ENCODE assay signal across 8 cellular contexts in genomic region chr14:73569185-73569957, GRCh38. TPM values are rescaled to one million over a fixed set of nuclear protein-coding genes. Genes with fewer than 3 reads are reported as not detected.
A peak's percentile ranks its signal among the peaks of the same experiment; 100 is the strongest.
DNase-seq lines count a peak whose midpoint lies in the region; ATAC-seq, FAIRE-seq and TF ChIP-seq lines count a peak whose summit lies in the region.
"Not testable (repeated sequence)": the region's sequence is repeated elsewhere in the genome, so short reads cannot be mapped to it uniquely, and the experiment has no call there.

A gene with protein sequence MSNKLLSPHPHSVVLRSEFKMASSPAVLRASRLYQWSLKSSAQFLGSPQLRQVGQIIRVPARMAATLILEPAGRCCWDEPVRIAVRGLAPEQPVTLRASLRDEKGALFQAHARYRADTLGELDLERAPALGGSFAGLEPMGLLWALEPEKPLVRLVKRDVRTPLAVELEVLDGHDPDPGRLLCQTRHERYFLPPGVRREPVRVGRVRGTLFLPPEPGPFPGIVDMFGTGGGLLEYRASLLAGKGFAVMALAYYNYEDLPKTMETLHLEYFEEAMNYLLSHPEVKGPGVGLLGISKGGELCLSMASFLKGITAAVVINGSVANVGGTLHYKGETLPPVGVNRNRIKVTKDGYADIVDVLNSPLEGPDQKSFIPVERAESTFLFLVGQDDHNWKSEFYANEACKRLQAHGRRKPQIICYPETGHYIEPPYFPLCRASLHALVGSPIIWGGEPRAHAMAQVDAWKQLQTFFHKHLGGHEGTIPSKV (plus strand): TSS chr14:73569213. CDS start chr14:73569241, 28 bp downstream.

- dilution Hi-C loops in keratinocyte (cut with MboI; ENCODE audit: extremely low pct_ligation_motif_present, low sequenced_read_pairs), result not testable (repeated sequence)

- H3K4me2 ChIP-seq in keratinocyte (ENCODE audit: control insufficient read depth, extremely low read depth, insufficient read depth, low read depth, low read length), result peak within 1 kb of the TSS; percentile 89

- peak; percentile 59 for ATAC-seq in GM18868 (IDR thresholded peaks at IDR 0.05; ENCODE audit: unreplicated experiment)
- ATAC-seq in HG03342 (IDR thresholded peaks at IDR 0.05; ENCODE audit: unreplicated experiment), result peak; percentile 61
- peak; percentile 73 for ATAC-seq in activated CD4-positive, alpha-beta T cell treated with anti-CD3 and anti-CD28 coated beads for 36 hours

- H3K9me3 ChIP-seq in keratinocyte (ENCODE audit: control insufficient read depth, low read depth, low read length), result not testable (repeated sequence)

- not testable (repeated sequence) for H3K79me2 ChIP-seq in keratinocyte (ENCODE audit: control insufficient read depth, insufficient read depth, low read length)

- FAIRE-seq in keratinocyte (lab: Jason Lieb, UNC), result not testable (repeated sequence)

- DNase-seq in AG04449 (ENCODE audit: low read depth, low spot score) (peak; percentile 72), NCI-H510A (lab: John Stamatoyannopoulos, UW) (peak; percentile 76), cerebellum (ENCODE audit: low spot score) (peak; percentile 72)
- DNase-seq in activated CD4-positive, alpha-beta T cell treated with anti-CD3 and anti-CD28 coated beads for 36 hours, result peak; percentile 93
- not testable (repeated sequence) for DNase-seq in keratinocyte (ENCODE audit: low read depth, low spot score)
- peak; percentile 69 to 75 for DNase-seq in stimulated activated CD4-positive, alpha-beta T cell treated with anti-CD3 and anti-CD28 coated beads, Interleukin-12 subunit alpha, Interleukin-12 subunit beta, amount 100 ng/mL, for 24 hours (ENCODE audit: low read depth in 2 of 2)

- peak within 1 kb of the TSS; percentile 63 for H3K27ac ChIP-seq in keratinocyte (ENCODE audit: control insufficient read depth, insufficient read depth, low read length)

- peaks cover 20% of the 10 kb centered on the region for H3K4me1 ChIP-seq in keratinocyte (ENCODE audit: control insufficient read depth, extremely low read depth, insufficient read depth, low read length)

- peak within 1 kb of the TSS; percentile 97 for H3K27ac Mint-ChIP-seq in activated CD4-positive, alpha-beta T cell treated with anti-CD3 and anti-CD28 coated beads for 36 hours

- H3K9me3 Mint-ChIP-seq in activated CD4-positive, alpha-beta T cell treated with anti-CD3 and anti-CD28 coated beads for 36 hours (ENCODE audit: low read depth), result not testable (repeated sequence)

- CTCF ChIA-PET in AG04449 (lab: Yijun Ruan, JAX), result interaction anchor here (0.6 to 5.3 kb wide), 10 partner anchors 21 to 75 kb away, joined by 3 to 27 read pairs (median 4); no protein-coding TSS in a partner anchor
- CTCF ChIA-PET in activated CD4-positive, alpha-beta T cell treated with anti-CD3 and anti-CD28 coated beads for 36 hours (lab: Charles Lee), result interaction anchor here (0.6 to 2.0 kb wide), 18 partner anchors 10 to 602 kb away, joined by 3 to 12 read pairs (median 4); partner anchors contain the start of genes ACOT6, RBM25 and RIOX1

- H3K27me3 Mint-ChIP-seq in activated CD4-positive, alpha-beta T cell treated with anti-CD3 and anti-CD28 coated beads for 36 hours, result not testable (repeated sequence)

- intact Hi-C loops in activated CD4-positive, alpha-beta T cell treated with anti-CD3 and anti-CD28 coated beads for 36 hours (cut with DNase I, micrococcal nuclease), result loop anchor here (1.0 to 10.0 kb wide), 9 partner anchors 23 to 433 kb away; partner anchors contain the start of genes ACOT6 (in 1 of the 2), DNAL1 (in 1 of the 2), PSEN1 (in 1 of the 2) and RIOX1 (in 1 of the 2)

- peak within 1 kb of the TSS; percentile 81 for H3K9ac ChIP-seq in keratinocyte (ENCODE audit: control insufficient read depth, extremely low read depth, insufficient read depth, low read length)

- H4K20me1 ChIP-seq in keratinocyte (ENCODE audit: control insufficient read depth, extremely low read depth, insufficient read depth, low read length), result not testable (repeated sequence)

- H3K36me3 ChIP-seq in keratinocyte (ENCODE audit: control insufficient read depth in 2 of 2, extremely low read depth in 1 of 2, insufficient read depth in 2 of 2, low read length in 2 of 2), result not testable (repeated sequence)

- H3K4me1 Mint-ChIP-seq in activated CD4-positive, alpha-beta T cell treated with anti-CD3 and anti-CD28 coated beads for 36 hours, result peaks cover 49% of the 10 kb centered on the region

- TF ChIP-seq CTCF in AG04449 (IDR thresholded peaks at IDR 0.05; ENCODE audit: insufficient read depth, low read length, missing control alignments) (peak; percentile 38), keratinocyte (optimal IDR thresholded peaks at IDR 0.05 in 1 of 3, IDR thresholded peaks at IDR 0.05 in 1 of 3, conservative IDR thresholded peaks at IDR 0.05 in 1 of 3; ENCODE audit: extremely low read depth in 1 of 3, insufficient read depth in 2 of 3, low read length in 3 of 3) (peak in 1 of 3 experiments; percentile 24)

- POLR2A ChIA-PET in AG04449 (lab: Yijun Ruan, JAX), result interaction anchor here (0.6 to 1.3 kb wide), 6 partner anchors 44 to 236 kb away, joined by 3 to 7 read pairs (median 4); partner anchors contain the start of gene RIOX1
- POLR2A ChIA-PET in activated CD4-positive, alpha-beta T cell treated with anti-CD3 and anti-CD28 coated beads for 36 hours (lab: Charles Lee), result interaction anchor here (0.5 to 1.0 kb wide), 7 partner anchors 21 to 433 kb away, joined by 3 to 5 read pairs (median 3); partner anchors contain the start of genes ACOT4, DNAL1 and PSEN1

- not testable (repeated sequence) for H3K9me1 ChIP-seq in keratinocyte (ENCODE audit: control insufficient read depth, extremely low read depth, insufficient read depth, low read length)

- H3K4me3 ChIP-seq in AG04449 (ENCODE audit: low read depth, low read length) (peak within 1 kb of the TSS; percentile 68), keratinocyte (ENCODE audit: control insufficient read depth in 2 of 3, extremely low read depth in 1 of 3, insufficient read depth in 2 of 3, low read depth in 1 of 3, low read length in 3 of 3) (peak within 1 kb of the TSS; percentile 46 to 70 (median 57))

- not testable (repeated sequence) for H3K27me3 ChIP-seq in keratinocyte (ENCODE audit: control insufficient read depth, extremely low read depth, insufficient read depth, low read length)

- peaks cover 45% of the 10 kb centered on the region for H3K36me3 Mint-ChIP-seq in activated CD4-positive, alpha-beta T cell treated with anti-CD3 and anti-CD28 coated beads for 36 hours (ENCODE audit: low read depth)

- peak within 1 kb of the TSS; percentile 95 for H3K4me3 Mint-ChIP-seq in activated CD4-positive, alpha-beta T cell treated with anti-CD3 and anti-CD28 coated beads for 36 hours

- H2AFZ ChIP-seq in keratinocyte (ENCODE audit: control insufficient read depth, low read length), result peak within 1 kb of the TSS; percentile 91

RNA-seq across cellular contexts. Expression of the gene that starts here (rescaled TPM):
- total RNA-seq in activated CD4-positive, alpha-beta T cell treated with anti-CD3 and anti-CD28 coated beads for 36 hours, result 1 to 10 TPM; 2.8 to 5.0 TPM
- 19.3 TPM for total RNA-seq in cerebellum
- polyA plus RNA-seq in keratinocyte, result 5.4 to 7.5 TPM (median 6.9 TPM) in 3 replicates
- polyA plus RNA-seq in keratinocyte (2011; ENCODE audit: low read depth), result 5.0 TPM
- 5.1 and 8.1 TPM in 2 replicates for polyA plus RNA-seq in keratinocyte (2011; cell fraction: cytosol; rRNA removed)
- polyA plus RNA-seq in keratinocyte (2011; cell fraction: nucleus; rRNA removed), result 8.8 and 11.9 TPM in 2 replicates
- 5.6 and 7.2 TPM in 2 replicates for polyA plus RNA-seq in keratinocyte (2012; ENCODE audit: low replicate concordance)
- polyA minus RNA-seq in keratinocyte, result 1.2 to 2.7 TPM (median 1.9 TPM) in 3 replicates
- 4.6 TPM for polyA minus RNA-seq in keratinocyte (2011; cell fraction: cytosol; rRNA and poly(A)+ RNA removed)
- polyA minus RNA-seq in keratinocyte (2011; cell fraction: nucleus; rRNA and poly(A)+ RNA removed), result 3.6 and 4.0 TPM in 2 replicates
